15 cellular contexts compared by ENCODE assay signal in genomic region chrX:68839771-68840170, GRCh38. TPM values are rescaled to one million over a fixed set of nuclear protein-coding genes. Genes with fewer than 3 reads are reported as not detected.
DNase-seq lines count a peak whose midpoint lies in the region; ATAC-seq and TF ChIP-seq lines count a peak whose summit lies in the region.
"Had no signal": no experiment of that assay in that cellular context is flagged by ENCODE, and none has a peak within 500 bp of the region (broad histone marks: within the 10 kb centered on the region; RNA-seq: fewer than 3 reads in every experiment).

No MANE protein-coding gene starts in this region.

- ATAC-seq in GM18867 (IDR thresholded peaks at IDR 0.05; ENCODE audit: unreplicated experiment), result no peak
- ATAC-seq in stimulated activated naive CD8-positive, alpha-beta T cell treated with anti-CD3 and anti-CD28 coated beads, Interleukin-15, amount 100 ng/mL, for 72 hours, result no peak
- ATAC-seq: CD8-positive, alpha-beta T cell; GM23338 had no signal

- H3K27me3 Mint-ChIP-seq in stimulated activated naive CD8-positive, alpha-beta T cell treated with anti-CD3 and anti-CD28 coated beads, Interleukin-15, amount 100 ng/mL, for 72 hours, result no peaks in the 10 kb centered on the region
- H3K27me3 Mint-ChIP-seq: B cell had no signal

- H3K4me1 ChIP-seq in osteoblast (ENCODE audit: insufficient read depth, low read length) (no peaks in the 10 kb centered on the region), sigmoid colon (no peaks in the 10 kb centered on the region), transverse colon (peaks cover 5 to 54% (median 23%) of the 10 kb centered on the region in 4 donors)

- no peak overlapping the region for H3K4me3 ChIP-seq in osteoblast (ENCODE audit: insufficient read depth, low read length)
- no peak overlapping the region for H3K4me3 ChIP-seq in sigmoid colon
- no peak overlapping the region for H3K4me3 ChIP-seq in transverse colon
- H3K4me3 ChIP-seq: BLaER1 treated with 17β-estradiol and CSF1 and Interleukin-3, amounts not matched to agents 10 nM and 100 nM; GM23338 had no signal

- POLR2A ChIA-PET in RWPE1 (lab: Yijun Ruan, JAX; ENCODE audit: low non-redundant PET), result no interaction called here

- 74 to 87% methylated on average over 4 of the region's 4 CpGs for WGBS in sigmoid colon, 2 donors
- whole genome bisulfite sequencing in transverse colon (ENCODE audit: low coverage in 1 of 2), 2 donors, result 89% methylated on average over 4 of the region's 4 CpGs; no CpG with 5 or more reads in 1 of the 2 donors

- no peak overlapping the region for H3K4me2 ChIP-seq in osteoblast (ENCODE audit: insufficient read depth, low read length)
- H3K4me2 ChIP-seq: GM23338 had no signal

- H3K4me1 Mint-ChIP-seq in stimulated activated naive CD8-positive, alpha-beta T cell treated with anti-CD3 and anti-CD28 coated beads, Interleukin-15, amount 100 ng/mL, for 72 hours, result peaks cover 7% of the 10 kb centered on the region

- H3K9me3 ChIP-seq in osteoblast (ENCODE audit: low read depth, low read length), result no peaks in the 10 kb centered on the region
- no peaks in the 10 kb centered on the region for H3K9me3 ChIP-seq in sigmoid colon
- no peaks in the 10 kb centered on the region for H3K9me3 ChIP-seq in transverse colon
- H3K9me3 ChIP-seq: BLaER1 treated with 17β-estradiol and CSF1 and Interleukin-3, amounts not matched to agents 10 nM and 100 nM had no signal

- H3K79me2 ChIP-seq in osteoblast (ENCODE audit: insufficient read depth, low read length), result peaks cover 13% of the 10 kb centered on the region

- TF ChIP-seq POLR2A in sigmoid colon (IDR thresholded peaks at IDR 0.05) (no peak), transverse colon (IDR thresholded peaks at IDR 0.05) (no peak)

- H3K27me3 ChIP-seq in osteoblast (ENCODE audit: insufficient read depth, low read length) (peaks cover 8% of the 10 kb centered on the region), sigmoid colon (no peaks in the 10 kb centered on the region), transverse colon (no peaks in the 10 kb centered on the region)

- TF ChIP-seq EP300 in sigmoid colon (IDR thresholded peaks at IDR 0.05) (no peak), transverse colon (IDR thresholded peaks at IDR 0.05; ENCODE audit: low read depth) (no peak)

- no peak for DNase-seq in RWPE1 (ENCODE audit: low spot score)
- DNase-seq in epithelial cell of prostate (ENCODE audit: low read depth, low spot score), result no peak
- DNase-seq in osteoblast (ENCODE audit: insufficient read length, low spot score, missing footprints), result peak; percentile 50
- peak; percentile 50 for DNase-seq in sigmoid colon
- no peak for DNase-seq in stimulated activated naive CD8-positive, alpha-beta T cell treated with anti-CD3 and anti-CD28 coated beads, Interleukin-15, amount 100 ng/mL, for 72 hours
- DNase-seq in transverse colon, result no peak
- DNase-seq: Calu3; CD8-positive, alpha-beta T cell; DMS53; HCEC 1CT had no signal

- peaks cover 32% of the 10 kb centered on the region for H4K20me1 ChIP-seq in osteoblast (ENCODE audit: insufficient read depth, low read length)

- H3K27ac ChIP-seq in RWPE1 (peak overlapping the region; percentile 82), epithelial cell of prostate (peak overlapping the region; percentile 87), osteoblast (ENCODE audit: low read depth, low read length) (no peak overlapping the region), sigmoid colon (no peak overlapping the region), transverse colon (peak overlapping the region in 2 of 4 donors; percentile 84 to 86)
- H3K27ac ChIP-seq: HL-60 had no signal

- no peak for TF ChIP-seq CTCF in RWPE1 (conservative IDR thresholded peaks at IDR 0.05; ENCODE audit: low read depth)
- no peak for TF ChIP-seq CTCF in osteoblast (IDR thresholded peaks at IDR 0.05; ENCODE audit: extremely low read depth, low read depth, low read length)
- no peak for TF ChIP-seq CTCF in sigmoid colon (IDR thresholded peaks at IDR 0.05)
- TF ChIP-seq CTCF in transverse colon (IDR thresholded peaks at IDR 0.05), result no peak

- intact Hi-C loops in sigmoid colon (cut with DNase I), result no loop called here
- intact Hi-C loops in transverse colon (cut with DNase I; ENCODE audit: low total_unique reads), result no loop called here

- H3K36me3 ChIP-seq in osteoblast (ENCODE audit: insufficient read depth, low read length) (peaks cover 4% of the 10 kb centered on the region), sigmoid colon (peaks cover 0 to 18% (median 5%) of the 10 kb centered on the region in 4 donors), transverse colon (no peaks in the 10 kb centered on the region)

- no peaks in the 10 kb centered on the region for H3K9me3 Mint-ChIP-seq in stimulated activated naive CD8-positive, alpha-beta T cell treated with anti-CD3 and anti-CD28 coated beads, Interleukin-15, amount 100 ng/mL, for 72 hours
- H3K9me3 Mint-ChIP-seq: CD8-positive, alpha-beta T cell; GM23338 had no signal

- CTCF ChIA-PET in RWPE1 (lab: Yijun Ruan, JAX), result no interaction called here

- no peak overlapping the region for H3K27ac Mint-ChIP-seq in stimulated activated naive CD8-positive, alpha-beta T cell treated with anti-CD3 and anti-CD28 coated beads, Interleukin-15, amount 100 ng/mL, for 72 hours
- H3K27ac Mint-ChIP-seq: B cell; CD8-positive, alpha-beta T cell; GM23338 had no signal

- in situ Hi-C loops in transverse colon (cut with MboI; ENCODE audit: low pct_ligation_motif_present in 1 of 4, low pct_unique_long_range_greater_than_20kb in 1 of 4, low sequenced_read_pairs in 3 of 4), result no loop called here

- no peak overlapping the region for H3K4me3 Mint-ChIP-seq in stimulated activated naive CD8-positive, alpha-beta T cell treated with anti-CD3 and anti-CD28 coated beads, Interleukin-15, amount 100 ng/mL, for 72 hours
- H3K4me3 Mint-ChIP-seq: B cell; CD8-positive, alpha-beta T cell; GM23338 had no signal

- H2AFZ ChIP-seq in osteoblast (ENCODE audit: low read length), result no peak overlapping the region
- H2AFZ ChIP-seq: GM23338 had no signal

RNA-seq across cellular contexts. Expression of gene EFNB1, which starts 10.9 kb away (rescaled TPM):
- total RNA-seq in osteoblast (34.7 and 35.7 TPM in 2 replicates), sigmoid colon (10 to 100 TPM in 3 of 4 donors, 1 to 10 TPM in 1; 9.5 to 18.6 (median 14.6) TPM), transverse colon (10 to 100 TPM; 54.1 to 85.3 (median 69.0) TPM)
- polyA plus RNA-seq in sigmoid colon, result 10 to 100 TPM; 13.4 to 53.2 (median 16.2) TPM

Comparison
In these comparisons a context has a peak if more than half of its experiments do, and no peak if none do; other contexts are left out.
1. DNase-seq: peak in osteoblast (single experiment) and sigmoid colon (single experiment); none in RWPE1 (single experiment), epithelial cell of prostate (single experiment), stimulated activated naive CD8-positive, alpha-beta T cell treated with anti-CD3 and anti-CD28 coated beads, Interleukin-15, amount 100 ng/mL, for 72 hours (0 of 2) and transverse colon (single experiment).
2. H3K27ac ChIP-seq: peak in RWPE1 (single experiment) and epithelial cell of prostate (single experiment); none in osteoblast (single experiment) and sigmoid colon (0 of 4).